Comparison of ENCODE assay signal across 24 cellular contexts in genomic region chr5:156593546-156593945, GRCh38.
"Had no signal": no experiment of that assay in that cellular context is flagged by ENCODE, and none has a peak within 500 bp of the region (broad histone marks: within the 10 kb centered on the region; RNA-seq: fewer than 3 reads in every experiment).

No MANE protein-coding gene starts in this region.

- ATAC-seq: naive thymus-derived CD8-positive, alpha-beta T cell; natural killer cell treated with Interleukin-12 subunit alpha and Interleukin-12 subunit beta and Interleukin-15 and Interleukin-18, amount 100 ng/mL, for 72 hours; pancreas; right cardiac atrium; right lobe of liver; stimulated activated effector memory CD8-positive, alpha-beta T cell treated with anti-CD3 and anti-CD28 coated beads, Interleukin-12 subunit alpha, Interleukin-12 subunit beta, amount 100 ng/mL, for 72 hours; stimulated activated naive B cell treated with anti-CD40 and anti-IgM and Interleukin-4, amounts not matched to agents 10 μg/mL and 1 μg/mL and 100 μg/mL, for 72 hours had no signal

- H3K36me3 ChIP-seq: neutrophil, pancreas, prostate gland, right lobe of liver, stomach, thoracic aorta, thyroid gland, tibial nerve, upper lobe of left lung, vagina had no signal

- DNase-seq: naive thymus-derived CD8-positive, alpha-beta T cell; nephron progenitor cell; nucleus accumbens; pancreas; right cardiac atrium; right lobe of liver; small intestine; stimulated activated CD4-positive, alpha-beta T cell treated with anti-CD3 and anti-CD28 coated beads, Interleukin-15, amount 100 ng/mL, for 24 hours; stimulated activated CD4-positive, alpha-beta T cell treated with anti-CD3 and anti-CD28 coated beads, Interleukin-2, amount 100 ng/mL, for 24 hours; stimulated activated CD4-positive, alpha-beta T cell treated with anti-CD3 and anti-CD28 coated beads, Interleukin-2, amount 100 ng/mL, for 48 hours; stimulated activated CD4-positive, alpha-beta T cell treated with anti-CD3 and anti-CD28 coated beads, Interleukin-4, amount 100 ng/mL, for 24 hours; stimulated activated naive B cell treated with anti-CD40 and anti-IgM and Interleukin-4, amounts not matched to agents 10 μg/mL and 1 μg/mL and 100 μg/mL, for 72 hours; stimulated activated naive CD4-positive, alpha-beta T cell treated with Interleukin-2 at 50 U/mL for 16 hours; stomach; thyroid gland; trophoblast cell; upper lobe of left lung had no signal

- H3K4me1 ChIP-seq: pancreas, prostate gland, right lobe of liver, stomach, upper lobe of left lung, vagina had no signal

- H3K27ac ChIP-seq: neutrophil, pancreas, prostate gland, right lobe of liver, stomach, thoracic aorta, thyroid gland, tibial nerve, upper lobe of left lung, vagina had no signal

- H3K9me3 ChIP-seq: neutrophil, pancreas, prostate gland, right lobe of liver, stomach, thoracic aorta, thyroid gland, tibial nerve, upper lobe of left lung, vagina had no signal

- H3K4me3 ChIP-seq: pancreas, prostate gland, right lobe of liver, stomach, thoracic aorta, thyroid gland, tibial nerve, upper lobe of left lung, vagina had no signal

- H3K27me3 ChIP-seq: neutrophil, pancreas, right lobe of liver, stomach, thyroid gland, tibial nerve, upper lobe of left lung, vagina had no signal
